9 cellular contexts compared by ENCODE assay signal in the genomic region with DNA sequence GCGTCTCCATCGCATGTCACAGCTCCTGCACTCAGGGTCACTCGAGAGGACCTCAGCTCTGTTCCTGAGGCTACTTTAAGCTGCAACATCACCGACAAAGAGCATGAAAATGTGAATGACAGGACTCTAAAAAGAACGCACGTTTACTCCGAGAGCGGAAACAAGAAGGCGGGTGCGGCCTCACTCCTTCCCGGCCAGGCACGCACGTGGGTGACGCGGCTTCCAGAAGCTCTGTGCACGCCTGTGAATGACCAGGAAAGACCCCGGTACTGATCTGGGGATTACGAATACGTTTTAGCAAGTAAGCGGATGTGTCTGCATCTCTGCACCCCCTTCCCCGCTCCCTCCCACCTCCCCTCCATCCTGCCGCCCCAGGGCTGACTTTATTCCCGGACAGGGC. TPM values are rescaled to one million over a fixed set of nuclear protein-coding genes. Genes with fewer than 3 reads are reported as not detected.
"Had no signal": no experiment of that assay in that cellular context is flagged by ENCODE, and none has a peak within 500 bp of the region (broad histone marks: within the 10 kb centered on the region; RNA-seq: fewer than 3 reads in every experiment).

No MANE protein-coding gene starts in this region.

- H3K9ac ChIP-seq: GM23248 had no signal

- ATAC-seq: K562 had no signal

- H2AFZ ChIP-seq: GM23248 had no signal

- DNase-seq: GM23248, GOT3, H9, HCEC 1CT, IMR-90 had no signal

- H3K4me3 ChIP-seq: GM23248, K562 had no signal

- H3K4me3 Mint-ChIP-seq: H9 had no signal

- FAIRE-seq: H54, HTR-8/SVneo, K562 had no signal

- H3K27ac ChIP-seq: GM23248 had no signal

RNA-seq across cellular contexts. Expression of a gene that starts 15.2 kb away (rescaled TPM):
- total RNA-seq: HT-29, K562 had no signal
- polyA plus RNA-seq: K562 had no signal
